Comparison of ENCODE assay signal across 8 cellular contexts in the genomic region with DNA sequence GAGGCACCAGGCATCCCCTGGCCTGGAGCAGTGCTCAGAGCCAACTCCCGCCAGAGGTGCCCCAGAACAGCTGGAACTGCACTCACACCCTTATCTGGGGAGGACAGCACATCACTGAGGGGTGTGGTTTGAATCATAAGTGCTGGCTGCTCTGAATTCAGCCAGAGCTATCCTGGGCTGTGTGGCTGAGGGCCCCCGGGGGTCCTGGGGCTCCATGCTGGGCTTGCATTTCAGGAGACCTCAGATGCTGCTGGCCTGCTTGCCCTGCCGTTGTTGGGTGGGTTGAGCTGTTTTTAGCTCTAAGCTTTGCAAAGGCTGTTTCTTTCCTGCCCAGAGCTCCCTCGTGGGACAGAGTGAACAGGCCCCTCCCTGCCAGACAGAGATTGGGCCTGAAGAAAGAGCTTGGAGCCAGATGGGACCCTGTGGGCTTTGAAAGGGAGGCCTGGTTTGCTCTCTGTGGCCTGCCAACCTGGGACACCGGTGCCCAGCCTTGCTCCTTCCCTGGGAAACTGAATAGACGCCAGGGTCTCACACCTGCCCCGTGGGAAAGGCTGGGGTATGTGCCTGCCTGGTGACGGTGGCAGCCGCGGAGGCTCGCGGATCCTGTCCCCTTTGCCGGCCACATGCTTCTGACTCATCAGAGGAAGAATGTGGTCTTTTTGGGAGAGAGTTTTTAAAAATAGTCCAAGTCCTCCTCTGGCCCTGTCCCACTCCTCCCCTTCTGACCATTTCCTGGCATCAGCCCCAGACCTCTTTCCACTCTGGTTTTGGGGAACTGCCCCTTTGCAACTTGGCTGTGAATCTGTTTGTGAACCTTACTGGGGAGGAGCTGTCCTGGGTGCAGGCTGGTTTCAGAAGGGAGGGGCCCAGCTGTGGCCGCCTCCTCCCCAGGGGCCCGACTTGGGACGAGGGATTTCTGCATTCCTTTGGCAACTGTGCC. TPM values are rescaled to one million over a fixed set of nuclear protein-coding genes. Genes with fewer than 3 reads are reported as not detected.
DNase-seq lines count a peak whose midpoint lies in the region; ATAC-seq and TF ChIP-seq lines count a peak whose summit lies in the region.

No MANE protein-coding gene starts in this region.

- H3K27ac Mint-ChIP-seq in T-helper 17 cell = no peak overlapping the region

- H3K27me3 ChIP-seq in adrenal gland (no peaks in the 10 kb centered on the region), right atrium auricular region (no peaks in the 10 kb centered on the region)

- H3K4me1 ChIP-seq in adrenal gland (replicated peaks in 1 of 2) (peaks cover 27 to 38% of the 10 kb centered on the region in 2 donors), right atrium auricular region (peaks cover 0 to 94% of the 10 kb centered on the region in 2 donors)

- H3K4me3 ChIP-seq in adrenal gland = peak overlapping the region in 1 of 4 donors; percentile 35
- peak overlapping the region in 1 of 2 donors; percentile 19 for H3K4me3 ChIP-seq in right atrium auricular region

- H3K36me3 ChIP-seq in adrenal gland (replicated peaks in 1 of 2) (no peaks in the 10 kb centered on the region), right atrium auricular region (no peaks in the 10 kb centered on the region)

- peaks cover 33% of the 10 kb centered on the region for H3K27me3 Mint-ChIP-seq in T-helper 17 cell

- H3K4me3 Mint-ChIP-seq in T-helper 17 cell = no peak overlapping the region

- TF ChIP-seq POLR2A in adrenal gland (IDR thresholded peaks at IDR 0.05) = peak in 1 of 2 donors; percentile 58

- 4 to 30% (median 14%) methylated on average over 3 to 16 of the region's 16 CpGs for WGBS in adrenal gland, 4 donors

- intact Hi-C loops in adrenal gland (cut with DNase I) (no loop called here), sciatic nerve (cut with DNase I) (no loop called here)

- H3K4me1 Mint-ChIP-seq in T-helper 17 cell = no peaks in the 10 kb centered on the region

- no peaks in the 10 kb centered on the region for H3K36me3 Mint-ChIP-seq in T-helper 17 cell (ENCODE audit: low read depth)

- ATAC-seq in sciatic nerve (peak; percentile 91), GM21737 (IDR thresholded peaks at IDR 0.05; ENCODE audit: unreplicated experiment) (no peak), GM21390 (IDR thresholded peaks at IDR 0.05; ENCODE audit: unreplicated experiment) (no peak), T-helper 17 cell (no peak)

- DNase-seq in GM04504 (ENCODE audit: low read depth) = peak; percentile 94
- DNase-seq in adrenal gland = peak; percentile 80 to 97 (median 94)
- DNase-seq in right atrium auricular region (ENCODE audit: low spot score) = peak; percentile 94
- peak; percentile 91 for DNase-seq in sciatic nerve (ENCODE audit: low spot score)
- no peak for DNase-seq in T-helper 17 cell
- DNase-seq in stimulated activated CD4-positive, alpha-beta T cell treated with anti-CD3 and anti-CD28 coated beads, Interleukin-2, amount 100 ng/mL, for 24 hours = no peak

- TF ChIP-seq CTCF in adrenal gland (IDR thresholded peaks at IDR 0.05) = no peak
- TF ChIP-seq CTCF in right atrium auricular region (IDR thresholded peaks at IDR 0.05) = no peak

- H3K27ac ChIP-seq in adrenal gland (peak overlapping the region; percentile 86 to 99 (median 97)), right atrium auricular region (peak overlapping the region; percentile 96 to 98)

- H3K9me3 ChIP-seq in adrenal gland (replicated peaks in 1 of 3) (no peaks in the 10 kb centered on the region), right atrium auricular region (no peaks in the 10 kb centered on the region), T-helper 17 cell (ENCODE audit: control insufficient read depth, low read length, poor library complexity, severe bottlenecking) (no peaks in the 10 kb centered on the region)

RNA-seq across cellular contexts. Expression of gene ARHGEF10L, which starts 30.0 kb away (rescaled TPM):
- total RNA-seq in adrenal gland = 10 to 100 TPM; 18.2 to 53.9 (median 33.6) TPM
- polyA plus RNA-seq in adrenal gland = 10 to 100 TPM in 2 of 3 donors, 1 to 10 TPM in 1; 5.0 to 54.9 (median 28.9) TPM
- total RNA-seq in right atrium auricular region = 10 to 100 TPM; 49.3 to 52.2 TPM
- total RNA-seq in sciatic nerve = 34.3 TPM
- total RNA-seq in T-helper 17 cell = under 1 TPM in 1 of 2 donors, not detected in 1; 0.35 TPM

Comparison
In these comparisons a context has a peak if more than half of its experiments do, and no peak if none do; other contexts are left out.
1. DNase-seq: peak in GM04504 (single experiment), adrenal gland (7 of 7), right atrium auricular region (single experiment) and sciatic nerve (single experiment); none in T-helper 17 cell (0 of 3) and stimulated activated CD4-positive, alpha-beta T cell treated with anti-CD3 and anti-CD28 coated beads, Interleukin-2, amount 100 ng/mL, for 24 hours (0 of 2).
2. RNA of gene ARHGEF10L, which starts 30.0 kb away (total RNA-seq): 49.3 to 52.2 TPM in right atrium auricular region, 18.2 to 53.9 TPM in adrenal gland and 34.3 TPM in sciatic nerve (single experiment); 0.35 TPM in T-helper 17 cell; every median in the first group is over 10 times any median in the second.